In the genomic region with DNA sequence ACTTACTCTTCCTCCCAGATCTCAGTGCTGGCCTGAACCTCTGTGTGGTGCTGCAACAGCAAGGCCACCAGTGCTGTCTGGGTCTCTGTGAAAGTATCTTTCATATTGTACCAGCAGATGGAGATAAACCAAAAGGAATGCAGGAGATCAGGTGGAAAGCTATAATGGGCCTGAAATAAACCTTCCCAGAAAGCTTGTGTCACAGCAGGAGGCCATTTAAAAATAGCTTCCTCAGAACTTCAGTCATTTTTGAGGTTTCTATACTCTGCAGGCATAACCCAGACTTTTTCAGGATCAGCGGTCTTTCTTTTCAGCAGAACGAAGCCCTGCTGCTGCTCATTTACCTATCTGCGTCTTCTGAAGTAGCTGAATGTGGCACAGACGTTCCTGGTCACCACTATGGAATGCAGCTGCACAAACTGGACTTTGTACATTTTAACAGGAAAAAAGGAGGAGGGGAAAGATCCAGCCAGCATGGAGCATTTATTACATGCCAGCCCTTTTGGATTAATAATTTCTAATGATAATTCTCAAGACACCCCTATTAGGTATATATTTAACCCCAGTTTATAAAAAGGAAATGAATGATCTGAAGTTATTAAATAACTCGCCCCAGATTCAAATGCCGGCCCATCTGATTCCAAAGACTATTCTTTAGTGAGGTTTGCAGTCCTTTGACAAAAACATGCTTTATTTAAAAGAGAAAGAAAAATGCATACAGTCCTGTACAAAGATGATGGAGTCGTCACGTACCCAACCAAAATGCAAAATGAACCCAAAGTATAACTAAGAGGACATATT, we compare ENCODE assay signal across 9 cellular contexts.
DNase-seq lines count a peak whose midpoint lies in the region; ATAC-seq, FAIRE-seq and TF ChIP-seq lines count a peak whose summit lies in the region.
"Had no signal": no experiment of that assay in that cellular context is flagged by ENCODE, and none has a peak within 500 bp of the region (broad histone marks: within the 10 kb centered on the region; RNA-seq: fewer than 3 reads in every experiment).

No MANE protein-coding gene starts in this region.

- H3K4me3 ChIP-seq in AG04449 (ENCODE audit: low read depth, low read length) (peak overlapping the region; percentile 44), astrocyte of the cerebellum (ENCODE audit: low read depth, low read length) (no peak overlapping the region), hepatocyte (no peak overlapping the region), skeletal muscle satellite cell (ENCODE audit: low read length) (peak overlapping the region; percentile 50)
- H3K4me3 ChIP-seq: skin epidermis had no signal

- POLR2A ChIA-PET in AG04449 (lab: Yijun Ruan, JAX), result interaction anchor here (0.7 to 1.6 kb wide), 6 partner anchors 22 to 206 kb away, joined by 3 to 37 read pairs (median 4); partner anchors contain the start of gene UBE2D3

- peak overlapping the region; percentile 7 for H2AFZ ChIP-seq in hepatocyte

- CTCF ChIA-PET in AG04449 (lab: Yijun Ruan, JAX), result interaction anchor here (0.6 to 5.9 kb wide), 40 partner anchors 9 to 479 kb away, joined by 3 to 40 read pairs (median 4); partner anchors contain the start of genes BDH2, MANBA, SLC9B2 and UBE2D3

- peak overlapping the region; percentile 35 for H3K9ac ChIP-seq in skeletal muscle satellite cell (ENCODE audit: low read depth, low read length)

- FAIRE-seq in G401.6 (lab: Jason Lieb, UNC), result peak; percentile 62

- no peaks in the 10 kb centered on the region for H4K20me1 ChIP-seq in hepatocyte (ENCODE audit: insufficient read depth, poor library complexity, severe bottlenecking)

- H3K9me3 ChIP-seq in hepatocyte (ENCODE audit: low read depth) (no peaks in the 10 kb centered on the region), skeletal muscle satellite cell (replicated peaks; ENCODE audit: low read length) (no peaks in the 10 kb centered on the region)

- H3K27me3 ChIP-seq in hepatocyte (no peaks in the 10 kb centered on the region), skeletal muscle satellite cell (ENCODE audit: control insufficient read depth, insufficient read depth, low read length) (no peaks in the 10 kb centered on the region)

- H3K36me3 ChIP-seq in hepatocyte (replicated peaks; ENCODE audit: insufficient read depth, low read depth) (no peaks in the 10 kb centered on the region), skeletal muscle satellite cell (ENCODE audit: insufficient read depth, low read length) (no peaks in the 10 kb centered on the region)

- TF ChIP-seq CTCF in AG04449 (IDR thresholded peaks at IDR 0.05; ENCODE audit: insufficient read depth, low read length, missing control alignments), result peak; percentile 52
- peak; percentile 79 for TF ChIP-seq CTCF in astrocyte of the cerebellum (IDR thresholded peaks at IDR 0.05; ENCODE audit: low read depth, low read length, missing control alignments)
- peak; percentile 82 for TF ChIP-seq CTCF in hepatocyte (IDR thresholded peaks at IDR 0.05; ENCODE audit: poor library complexity)

- H3K9me2 ChIP-seq in hepatocyte (replicated peaks; ENCODE audit: insufficient read depth), result no peaks in the 10 kb centered on the region

- no peaks in the 10 kb centered on the region for H3K79me2 ChIP-seq in hepatocyte

- peak overlapping the region; percentile 63 for H3K4me2 ChIP-seq in hepatocyte
- peak overlapping the region; percentile 70 for H3K4me2 ChIP-seq in skeletal muscle satellite cell (ENCODE audit: low read length)

- peak overlapping the region; percentile 84 for H3K27ac ChIP-seq in hepatocyte
- H3K27ac ChIP-seq: skin epidermis had no signal

- peak; percentile 66 for DNase-seq in AG04449 (ENCODE audit: low read depth, low spot score)
- peak; percentile 39 for DNase-seq in NCI-H345 (lab: John Stamatoyannopoulos, UW)
- peak; percentile 99 for DNase-seq in astrocyte of the cerebellum (ENCODE audit: low read depth)
- DNase-seq in hepatocyte (ENCODE audit: low spot score), result peak; percentile 76

- H3K4me1 ChIP-seq in hepatocyte (ENCODE audit: insufficient read depth) (peaks cover 20% of the 10 kb centered on the region), skeletal muscle satellite cell (ENCODE audit: control insufficient read depth, insufficient read depth, low read length) (peaks cover 21% of the 10 kb centered on the region)

- 53% methylated on average over 8 of the region's 8 CpGs for WGBS in hepatocyte (ENCODE audit: low lambda C conversion rate, missing lambda C conversion rate)

- in situ Hi-C loops in astrocyte of the cerebellum (cut with HindIII; ENCODE audit: low sequenced_read_pairs), result loop anchor here (5.0 kb wide), 4 partner anchors 66 to 471 kb away; no protein-coding TSS in a partner anchor

- ATAC-seq in HG02852 (IDR thresholded peaks at IDR 0.05; ENCODE audit: unreplicated experiment) (peak; percentile 56), HG03521 (IDR thresholded peaks at IDR 0.05; ENCODE audit: unreplicated experiment) (no peak)

Comparison
In these comparisons a context has a peak if more than half of its experiments do, and no peak if none do; other contexts are left out.
1. DNase-seq: peak in every context shown above with its lines; median percentile 99 in astrocyte of the cerebellum; 76 in hepatocyte; 66 in AG04449; 39 in NCI-H345.
2. H3K4me3 ChIP-seq: peak in AG04449 (single experiment) and skeletal muscle satellite cell (single experiment); none in astrocyte of the cerebellum (single experiment) and hepatocyte (single experiment).
3. Peak in every context shown above with its lines, with median percentiles within 50 percentile points of each other: CTCF ChIP-seq.